12 cellular contexts compared by ENCODE assay signal in the genomic region with DNA sequence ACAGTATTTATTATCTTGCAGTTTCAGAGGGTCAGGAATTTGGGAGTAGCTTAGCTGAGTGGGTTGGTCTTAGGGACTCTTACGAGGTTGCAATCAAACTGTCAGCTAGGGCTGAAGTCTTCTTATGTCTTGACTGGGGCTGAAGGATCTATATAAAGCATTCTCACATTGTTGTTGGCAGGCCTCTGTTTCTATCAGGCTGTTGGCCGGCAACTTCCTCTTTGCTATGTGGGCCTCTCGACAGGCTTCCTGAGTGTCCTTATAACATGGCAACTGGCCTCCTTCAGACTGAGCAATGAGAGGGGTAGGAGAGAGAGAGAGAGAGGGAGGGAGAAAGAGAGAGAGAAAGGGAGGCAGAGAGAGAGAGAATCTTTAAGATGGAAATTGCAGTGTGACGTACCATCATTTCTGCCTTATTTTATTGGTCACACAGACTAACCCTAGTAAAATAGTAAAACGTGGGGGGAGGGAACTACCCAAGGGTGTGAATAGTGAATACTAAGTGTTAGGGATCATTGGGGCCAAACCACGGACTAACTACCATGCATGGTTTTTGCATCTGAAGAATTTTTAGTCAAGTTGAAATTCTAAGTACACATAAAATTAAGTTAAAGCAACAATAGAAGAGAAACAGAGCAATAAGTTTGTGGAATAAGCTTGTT. TPM values are rescaled to one million over a fixed set of nuclear protein-coding genes. Genes with fewer than 3 reads are reported as not detected.
A peak's percentile ranks its signal among the peaks of the same experiment; 100 is the strongest.
DNase-seq lines count a peak whose midpoint lies in the region; ATAC-seq, FAIRE-seq and TF ChIP-seq lines count a peak whose summit lies in the region.
"Had no signal": no experiment of that assay in that cellular context is flagged by ENCODE, and none has a peak within 500 bp of the region (broad histone marks: within the 10 kb centered on the region; RNA-seq: fewer than 3 reads in every experiment).

No MANE protein-coding gene starts in this region.

- no peaks in the 10 kb centered on the region for H3K79me2 ChIP-seq in HepG2 (ENCODE audit: insufficient read depth, low read length)

- H3K36me3 Mint-ChIP-seq in endodermal cell (ENCODE audit: low read depth), result no peaks in the 10 kb centered on the region

- H4K20me1 ChIP-seq in HepG2 (ENCODE audit: insufficient read depth, low read length), result no peaks in the 10 kb centered on the region

- no peak overlapping the region for H2AFZ ChIP-seq in HepG2 (ENCODE audit: low read length)

- peaks cover 8% of the 10 kb centered on the region for H3K4me1 Mint-ChIP-seq in endodermal cell

- CTCF ChIA-PET in HepG2 (lab: Yijun Ruan, JAX; ENCODE audit: low intra/inter-chr PET ratio, low total read pairs), result no interaction called here

- H3K9me3 Mint-ChIP-seq in endodermal cell, result no peaks in the 10 kb centered on the region
- H3K9me3 Mint-ChIP-seq: activated T-cell treated with anti-CD3 and anti-CD28 coated beads, Interleukin-2, amount 50 U/mL, for 4 hours had no signal

- TF ChIP-seq POLR2A in right lobe of liver (IDR thresholded peaks at IDR 0.05) (no peak), HepG2 (IDR thresholded peaks at IDR 0.05; ENCODE audit: insufficient read depth in 1 of 2, low read depth in 2 of 2, low read length in 2 of 2) (no peak)

- no peak for TF ChIP-seq CTCF in right lobe of liver (IDR thresholded peaks at IDR 0.05)
- no peak for TF ChIP-seq CTCF in HepG2 (CRISPR knock-in tag; IDR thresholded peaks at IDR 0.05)
- TF ChIP-seq CTCF in endodermal cell (conservative IDR thresholded peaks at IDR 0.05), result no peak

- TF ChIP-seq EP300 in HepG2 (IDR thresholded peaks at IDR 0.05; ENCODE audit: low read depth in 2 of 2, low read length in 2 of 2), result no peak
- no peak for TF ChIP-seq EP300 in HepG2 (CRISPR knock-in tag; IDR thresholded peaks at IDR 0.05; ENCODE audit: borderline replicate concordance)

- H3K27ac Mint-ChIP-seq in endodermal cell, result no peak overlapping the region

- in situ Hi-C loops in HepG2 (cut with HindIII; ENCODE audit: extremely low pct_ligation_motif_present, low pct_unique_long_range_greater_than_20kb), result no loop called here

- no peaks in the 10 kb centered on the region for H3K4me1 ChIP-seq in right lobe of liver
- H3K4me1 ChIP-seq in HepG2 (ENCODE audit: insufficient read depth, low read length), result no peaks in the 10 kb centered on the region
- no peaks in the 10 kb centered on the region for H3K4me1 ChIP-seq in endodermal cell (ENCODE audit: control insufficient read depth, insufficient read depth, low read length)
- H3K4me1 ChIP-seq: A549 had no signal

- no peak overlapping the region for H3K27ac ChIP-seq in right lobe of liver
- H3K27ac ChIP-seq in HepG2 (ENCODE audit: extremely low read length, insufficient read depth, low read length), result no peak overlapping the region
- no peak overlapping the region for H3K27ac ChIP-seq in endodermal cell (ENCODE audit: low read depth, low read length)
- H3K27ac ChIP-seq: A549, thoracic aorta had no signal

- H3K9me3 ChIP-seq in right lobe of liver, result no peaks in the 10 kb centered on the region
- no peaks in the 10 kb centered on the region for H3K9me3 ChIP-seq in HepG2 (ENCODE audit: low read length)
- H3K9me3 ChIP-seq in endodermal cell (ENCODE audit: control insufficient read depth, low read length), result no peaks in the 10 kb centered on the region
- H3K9me3 ChIP-seq: A549, thoracic aorta had no signal

- no peaks in the 10 kb centered on the region for H3K27me3 Mint-ChIP-seq in endodermal cell (ENCODE audit: insufficient read depth)

- WGBS in right lobe of liver (ENCODE audit: insufficient coverage, low coverage, low lambda C conversion rate, missing lambda C conversion rate), result 31% methylated on average over 6 of the region's 6 CpGs
- 29% methylated on average over 6 of the region's 6 CpGs for WGBS in HepG2 (ENCODE audit: low lambda C conversion rate)
- WGBS in endodermal cell (ENCODE audit: insufficient coverage in 1 of 2, insufficient read length in 1 of 2), 2 experiments, result 87 to 100% methylated on average over 1 to 6 of the region's 6 CpGs

- H3K27me3 ChIP-seq in right lobe of liver (no peaks in the 10 kb centered on the region), HepG2 (ENCODE audit: control insufficient read depth in 1 of 2, insufficient read depth in 2 of 2, low read length in 2 of 2) (no peaks in the 10 kb centered on the region), endodermal cell (ENCODE audit: control insufficient read depth, insufficient read depth, low read length, poor library complexity, severe bottlenecking) (no peaks in the 10 kb centered on the region)

- peak in 1 of 3 donors; percentile 44 for DNase-seq in right lobe of liver
- no peak for DNase-seq in HepG2 (ENCODE audit: low spot score)
- peak; percentile 93 for DNase-seq in NOMO-1 treated with DMSO at 0.1 percent for 48 hours (lab: John Stamatoyannopoulos, UW; ENCODE audit: unreplicated experiment)
- peak; percentile 2 to 6 for DNase-seq in hippocampal formation (lab: John Stamatoyannopoulos, UW)
- no peak for DNase-seq in NCI-H226
- DNase-seq in superior temporal gyrus (ENCODE audit: extremely low spot score), result no peak
- DNase-seq in T-helper 2 cell, result no peak
- DNase-seq in endodermal cell, result no peak
- DNase-seq: activated T-cell treated with anti-CD3 and anti-CD28 coated beads, Interleukin-2, amount 50 U/mL, for 4 hours had no signal

- H3K4me3 ChIP-seq in right lobe of liver (no peak overlapping the region), HepG2 (replicated peaks in 1 of 3; ENCODE audit: insufficient read depth in 1 of 3, low read depth in 2 of 3, low read length in 3 of 3) (no peak overlapping the region), endodermal cell (ENCODE audit: low read length) (no peak overlapping the region)
- H3K4me3 ChIP-seq: A549, thoracic aorta had no signal

- POLR2A ChIA-PET in HepG2 (lab: Yijun Ruan, JAX), result no interaction called here

- H3K4me3 Mint-ChIP-seq in endodermal cell, result no peak overlapping the region
- H3K4me3 Mint-ChIP-seq: activated T-cell treated with anti-CD3 and anti-CD28 coated beads, Interleukin-2, amount 50 U/mL, for 4 hours had no signal

- H3K4me2 ChIP-seq in HepG2 (ENCODE audit: low read depth, low read length), result no peak overlapping the region
- H3K4me2 ChIP-seq: A549 had no signal

- intact Hi-C loops in right lobe of liver (cut with DNase I), result no loop called here
- intact Hi-C loops in HepG2 (cut with micrococcal nuclease; ENCODE audit: unreplicated experiment), result no loop called here

- no peak for TF ChIP-seq RAD21 in HepG2 (CRISPR knock-in tag; IDR thresholded peaks at IDR 0.05)

- BruUV-seq in HepG2 (replicated peaks; lab: Mats Ljungman, UMichigan), result no TSS peak

- H3K36me3 ChIP-seq in right lobe of liver (no peaks in the 10 kb centered on the region), HepG2 (replicated peaks in 1 of 2; ENCODE audit: control insufficient read depth in 1 of 2, insufficient read depth in 2 of 2, low read length in 2 of 2) (no peaks in the 10 kb centered on the region), endodermal cell (ENCODE audit: control insufficient read depth, insufficient read depth, low read length) (no peaks in the 10 kb centered on the region)
- H3K36me3 ChIP-seq: thoracic aorta had no signal

- no peak overlapping the region for H3K9ac ChIP-seq in HepG2 (ENCODE audit: insufficient read depth, low read depth, low read length)
- H3K9ac ChIP-seq in endodermal cell (ENCODE audit: extremely low read depth, low read length, poor library complexity, severe bottlenecking), result no peak overlapping the region

- no peak for FAIRE-seq in HepG2 (lab: Jason Lieb, UNC)
- FAIRE-seq: A549 had no signal

- ATAC-seq in right lobe of liver, result peak in 3 of 4 donors; percentile 22 to 57 (median 36)
- no peak for ATAC-seq in HepG2
- ATAC-seq: A549; activated T-cell treated with anti-CD3 and anti-CD28 coated beads, Interleukin-2, amount 50 U/mL, for 4 hours had no signal

TF ChIP-seq in HepG2, 621 proteins besides CTCF, POLR2A, EP300 and RAD21 (continues in another document):
- no peak for TF ChIP-seq ZBTB7B (CRISPR knock-in tag; IDR thresholded peaks at IDR 0.05)
- TF ChIP-seq SP2 (CRISPR knock-in tag; IDR thresholded peaks at IDR 0.05), result no peak

RNA-seq across cellular contexts. Expression of a gene that starts 16.1 kb away (rescaled TPM):
- total RNA-seq in right lobe of liver (1 to 10 TPM in 1 of 6 experiments, under 1 TPM in 5; 0.09 to 1.0 (median 0.36) TPM), HepG2 (2016; rRNA removed; fragmentation: Illumina TruSeq; extraction: Trizol) (not detected in 2 replicates), endodermal cell (not detected)
- not detected in 2 replicates for total RNA-seq in HepG2 (2016; cell fraction: cytosol; rRNA removed; fragmentation: Illumina TruSeq; extraction: Trizol; ENCODE audit: low read depth)
- not detected in 2 replicates for total RNA-seq in HepG2 (2016; cell fraction: insoluble cytoplasmic fraction; rRNA removed; fragmentation: Illumina TruSeq; extraction: Trizol)
- total RNA-seq in HepG2 (2016; cell fraction: membrane; rRNA removed; fragmentation: Illumina TruSeq; extraction: Trizol), result not detected in 2 replicates
- 0.22 TPM in 1 of 2 replicates, not detected in the other for total RNA-seq in HepG2 (2016; cell fraction: nucleus; rRNA removed; fragmentation: Illumina TruSeq; extraction: Trizol)
- polyA plus RNA-seq in HepG2 (2011; rRNA removed), result not detected in 2 replicates
- not detected in 2 replicates for polyA plus RNA-seq in HepG2 (2011; cell fraction: cytosol; rRNA removed)
- polyA plus RNA-seq in HepG2 (2011; cell fraction: nucleus; rRNA removed), result not detected in 2 replicates
- polyA plus RNA-seq in HepG2 (2012), result not detected in 2 replicates
- not detected in 2 replicates for polyA plus RNA-seq in HepG2 (2016; cell fraction: cytosol; fragmentation: Illumina TruSeq; extraction: Trizol; ENCODE audit: low read depth)
- polyA plus RNA-seq in HepG2 (2016; cell fraction: insoluble cytoplasmic fraction; fragmentation: Illumina TruSeq; extraction: Trizol; ENCODE audit: low read depth), result not detected in 2 replicates
- not detected in 2 replicates for polyA plus RNA-seq in HepG2 (2016; cell fraction: membrane; fragmentation: Illumina TruSeq; extraction: Trizol; ENCODE audit: low read depth)
- polyA plus RNA-seq in HepG2 (2016; cell fraction: nucleus; fragmentation: Illumina TruSeq; extraction: Trizol; ENCODE audit: insufficient read depth, low read depth), result not detected in 2 replicates
- polyA minus RNA-seq in HepG2 (2011; rRNA and poly(A)+ RNA removed; ENCODE audit: low replicate concordance), result 9.1 TPM in 1 of 2 replicates, not detected in the other
- not detected in 2 replicates for polyA minus RNA-seq in HepG2 (2011; cell fraction: cytosol; rRNA and poly(A)+ RNA removed)
- 0.25 TPM in 1 of 2 replicates, not detected in the other for polyA minus RNA-seq in HepG2 (2011; cell fraction: nucleus; rRNA and poly(A)+ RNA removed)
- 0.21 TPM for polyA plus RNA-seq in endodermal cell (2013, experiment 1 of 2)
- 0.17 TPM for polyA plus RNA-seq in endodermal cell (2013, experiment 2 of 2)
- total RNA-seq: kidney epithelial cell had no signal
- polyA plus RNA-seq: A549 had no signal

Comparison
In these comparisons a context has a peak if more than half of its experiments do, and no peak if none do; other contexts are left out.
1. DNase-seq: peak in NOMO-1 treated with DMSO at 0.1 percent for 48 hours (single experiment) and hippocampal formation (2 of 2); none in HepG2 (single experiment), NCI-H226 (single experiment), superior temporal gyrus (single experiment), T-helper 2 cell (0 of 5) and endodermal cell (single experiment).